20 cellular contexts compared by ENCODE assay signal in genomic region chr11:15190611-15191010, GRCh38.
A peak's percentile ranks its signal among the peaks of the same experiment; 100 is the strongest.
DNase-seq lines count a peak whose midpoint lies in the region; ATAC-seq and TF ChIP-seq lines count a peak whose summit lies in the region.
"Had no signal": no experiment of that assay in that cellular context is flagged by ENCODE, and none has a peak within 500 bp of the region (broad histone marks: within the 10 kb centered on the region; RNA-seq: fewer than 3 reads in every experiment).

No MANE protein-coding gene starts in this region.

- no peak for DNase-seq in natural killer cell treated with Interleukin-12 subunit alpha and Interleukin-12 subunit beta and Interleukin-15 and Interleukin-18, amount 100 ng/mL, for 72 hours (ENCODE audit: low spot score)
- DNase-seq in natural killer cell = no peak
- no peak for DNase-seq in IMR-90
- peak; percentile 24 for DNase-seq in endodermal cell
- no peak for DNase-seq in dedifferentiated amniotic fluid mesenchymal stem cell (ENCODE audit: extremely low spot score)
- DNase-seq: AML-193; Caco-2; Calu3; CD4-positive, alpha-beta T cell; CD8-positive, alpha-beta T cell; DND-41; EL; GDM1 had no signal

- no peak overlapping the region for H3K23ac ChIP-seq in IMR-90 (ENCODE audit: low read depth, low read length)

- POLR2A ChIA-PET in IMR-90 (lab: Charles Lee; ENCODE audit: unreplicated experiment) = no interaction called here

- H3K36me3 ChIP-seq in IMR-90 (ENCODE audit: control insufficient read depth, insufficient read depth, low read length) (no peaks in the 10 kb centered on the region; the same call in 1 of the 2 replicates), endodermal cell (ENCODE audit: control insufficient read depth, insufficient read depth, low read length) (no peaks in the 10 kb centered on the region)

- WGBS in IMR-90 (ENCODE audit: extremely low coverage in 2 of 2, insufficient read length in 1 of 2), 2 experiments = no CpG with 5 or more reads among the region's 3 CpGs
- 87 to 92% methylated on average over 2 of the region's 3 CpGs for WGBS in endodermal cell (ENCODE audit: insufficient coverage in 1 of 2, insufficient read length in 1 of 2), 2 experiments

- H3K56ac ChIP-seq in IMR-90 (ENCODE audit: extremely low read depth, insufficient read depth, low read length) = no peak overlapping the region

- dilution Hi-C loops in IMR-90 (cut with HindIII; ENCODE audit: low sequenced_read_pairs, unreplicated experiment) = no loop called here

- TF ChIP-seq RAD21 in IMR-90 (IDR thresholded peaks at IDR 0.05; ENCODE audit: low read length) = no peak

- H2BK120ac ChIP-seq in IMR-90 (ENCODE audit: low read depth, low read length) = no peak overlapping the region

- H3K4me1 ChIP-seq in IMR-90 (ENCODE audit: control insufficient read depth, insufficient read depth, low read length) (peaks cover 11% of the 10 kb centered on the region), endodermal cell (ENCODE audit: control insufficient read depth, insufficient read depth, low read length) (peaks cover 4% of the 10 kb centered on the region)

- H3K14ac ChIP-seq in IMR-90 (replicated peaks; ENCODE audit: low read depth, low read length) = no peak overlapping the region

- no peak overlapping the region for H3K4me2 ChIP-seq in IMR-90 (ENCODE audit: low read depth, low read length)
- H3K4me2 ChIP-seq: A549 had no signal

- H3K27ac Mint-ChIP-seq in natural killer cell treated with Interleukin-12 subunit alpha and Interleukin-12 subunit beta and Interleukin-15 and Interleukin-18, amount 100 ng/mL, for 72 hours = no peak overlapping the region
- H3K27ac Mint-ChIP-seq in natural killer cell (no peak overlapping the region), endodermal cell (no peak overlapping the region)
- H3K27ac Mint-ChIP-seq: B cell; CD4-positive, alpha-beta T cell; CD8-positive, alpha-beta T cell had no signal

- no peak overlapping the region for H2AFZ ChIP-seq in IMR-90 (replicated peaks; ENCODE audit: low read length, poor library complexity)

- no peak for TF ChIP-seq POLR2A in IMR-90 (IDR thresholded peaks at IDR 0.05; ENCODE audit: low read depth, low read length)

- no peaks in the 10 kb centered on the region for H3K79me1 ChIP-seq in IMR-90 (ENCODE audit: low read depth in 1 of 2, low read length in 2 of 2)

- H2BK15ac ChIP-seq in IMR-90 (ENCODE audit: low read depth, low read length) = no peak overlapping the region

- H3K18ac ChIP-seq in IMR-90 (ENCODE audit: low read depth, low read length) = no peak overlapping the region

- H4K91ac ChIP-seq in IMR-90 (ENCODE audit: insufficient read depth, low read depth, low read length) = no peak overlapping the region

- H4K20me1 ChIP-seq in IMR-90 (ENCODE audit: insufficient read depth, low read length) = no peaks in the 10 kb centered on the region

- no peak overlapping the region for H3K4ac ChIP-seq in IMR-90 (ENCODE audit: low read depth, low read length)

- no peak overlapping the region for H2BK20ac ChIP-seq in IMR-90 (ENCODE audit: low read depth, low read length)

- peaks cover 14% of the 10 kb centered on the region in 2 donors for H3K27me3 Mint-ChIP-seq in natural killer cell treated with Interleukin-12 subunit alpha and Interleukin-12 subunit beta and Interleukin-15 and Interleukin-18, amount 100 ng/mL, for 72 hours
- H3K27me3 Mint-ChIP-seq in natural killer cell (ENCODE audit: low read depth in 2 of 2) (peaks cover 9 to 14% of the 10 kb centered on the region in 2 donors), endodermal cell (ENCODE audit: insufficient read depth) (no peaks in the 10 kb centered on the region)

- CTCF ChIA-PET in IMR-90 (lab: Yijun Ruan, JAX) = no interaction called here

- H2AK5ac ChIP-seq in IMR-90 (ENCODE audit: low read depth, low read length) = 0 out of 2 replicates have a peak overlapping the region, but pooled peaks have one; percentile 33

- in situ Hi-C loops in IMR-90 (cut with MboI; ENCODE audit: low sequenced_read_pairs) = no loop called here

- H2BK5ac ChIP-seq in IMR-90 (ENCODE audit: low read depth, low read length, poor library complexity, severe bottlenecking) = no peak overlapping the region

- no peak overlapping the region for H3K4me3 Mint-ChIP-seq in natural killer cell treated with Interleukin-12 subunit alpha and Interleukin-12 subunit beta and Interleukin-15 and Interleukin-18, amount 100 ng/mL, for 72 hours
- no peak overlapping the region for H3K4me3 Mint-ChIP-seq in natural killer cell
- H3K4me3 Mint-ChIP-seq in endodermal cell = no peak overlapping the region
- H3K4me3 Mint-ChIP-seq: B cell; CD4-positive, alpha-beta T cell; CD8-positive, alpha-beta T cell had no signal

- no peaks in the 10 kb centered on the region for H3K36me3 Mint-ChIP-seq in natural killer cell treated with Interleukin-12 subunit alpha and Interleukin-12 subunit beta and Interleukin-15 and Interleukin-18, amount 100 ng/mL, for 72 hours
- no peaks in the 10 kb centered on the region for H3K36me3 Mint-ChIP-seq in natural killer cell
- no peaks in the 10 kb centered on the region for H3K36me3 Mint-ChIP-seq in endodermal cell (ENCODE audit: low read depth)
- H3K36me3 Mint-ChIP-seq: CD8-positive, alpha-beta T cell had no signal

- no peak overlapping the region for H2AK9ac ChIP-seq in IMR-90 (replicated peaks; ENCODE audit: low read depth, low read length, poor library complexity)

- H3K27me3 ChIP-seq in IMR-90 (ENCODE audit: control insufficient read depth, insufficient read depth, low read length) (no peaks in the 10 kb centered on the region), endodermal cell (ENCODE audit: control insufficient read depth, insufficient read depth, low read length, poor library complexity, severe bottlenecking) (no peaks in the 10 kb centered on the region)

- intact Hi-C loops in natural killer cell (cut with micrococcal nuclease) (no loop called here), IMR-90 (cut with micrococcal nuclease) (loop anchor here (10.0 kb wide), 1 partner anchor 666 kb away; the partner anchor contains the start of gene PSMA1)

- H4K8ac ChIP-seq in IMR-90 (ENCODE audit: low read depth in 2 of 2, low read length in 2 of 2) = no peak overlapping the region

- peak; percentile 20 to 24 for ATAC-seq in natural killer cell treated with Interleukin-12 subunit alpha and Interleukin-12 subunit beta and Interleukin-15 and Interleukin-18, amount 100 ng/mL, for 72 hours
- no peak for ATAC-seq in natural killer cell
- no peak for ATAC-seq in IMR-90 (ENCODE audit: low read depth)
- no peak for ATAC-seq in HG02884 (IDR thresholded peaks at IDR 0.05; ENCODE audit: unreplicated experiment)
- ATAC-seq in GM18867 (IDR thresholded peaks at IDR 0.05; ENCODE audit: unreplicated experiment) = no peak
- ATAC-seq: A549; CD8-positive, alpha-beta T cell; GM12878 had no signal

- H4K5ac ChIP-seq in IMR-90 (ENCODE audit: low read depth, low read length) = no peak overlapping the region

- no TSS peak for BruUV-seq in IMR-90 (replicated peaks; lab: Mats Ljungman, UMichigan)

- H3K9me1 ChIP-seq in IMR-90 (ENCODE audit: insufficient read depth, low read length) = peaks cover 9% of the 10 kb centered on the region; the same call in 1 of the 2 replicates

- H3K9me3 ChIP-seq in IMR-90 (ENCODE audit: control insufficient read depth, insufficient read depth, low read length) (no peaks in the 10 kb centered on the region), endodermal cell (ENCODE audit: control insufficient read depth, low read length) (no peaks in the 10 kb centered on the region)
- H3K9me3 ChIP-seq: A549, Caco-2 had no signal

- TF ChIP-seq CTCF in natural killer cell (IDR thresholded peaks at IDR 0.05) (no peak), IMR-90 (conservative IDR thresholded peaks at IDR 0.05; ENCODE audit: low read depth, low read length) (no peak), endodermal cell (conservative IDR thresholded peaks at IDR 0.05) (no peak)

- H3K4me1 Mint-ChIP-seq in natural killer cell treated with Interleukin-12 subunit alpha and Interleukin-12 subunit beta and Interleukin-15 and Interleukin-18, amount 100 ng/mL, for 72 hours (ENCODE audit: low read depth in 2 of 2) = no peaks in the 10 kb centered on the region
- no peaks in the 10 kb centered on the region for H3K4me1 Mint-ChIP-seq in natural killer cell
- peaks cover 14% of the 10 kb centered on the region for H3K4me1 Mint-ChIP-seq in endodermal cell
- H3K4me1 Mint-ChIP-seq: B cell had no signal

- H3K27ac ChIP-seq in IMR-90 (ENCODE audit: insufficient read depth, low read length) (no peak overlapping the region), endodermal cell (ENCODE audit: low read depth, low read length) (no peak overlapping the region)
- H3K27ac ChIP-seq: 22Rv1, A549, C4-2B had no signal

- H3K4me3 ChIP-seq in IMR-90 (ENCODE audit: insufficient read depth, low read depth, low read length) (no peak overlapping the region), endodermal cell (ENCODE audit: low read length) (no peak overlapping the region)
- H3K4me3 ChIP-seq: A549, GM12878 had no signal

- no peaks in the 10 kb centered on the region for H3K9me3 Mint-ChIP-seq in natural killer cell treated with Interleukin-12 subunit alpha and Interleukin-12 subunit beta and Interleukin-15 and Interleukin-18, amount 100 ng/mL, for 72 hours
- H3K9me3 Mint-ChIP-seq in natural killer cell (no peaks in the 10 kb centered on the region), endodermal cell (no peaks in the 10 kb centered on the region)
- H3K9me3 Mint-ChIP-seq: CD4-positive, alpha-beta T cell; CD8-positive, alpha-beta T cell had no signal

- H3K9ac ChIP-seq in IMR-90 (ENCODE audit: low read depth, low read length) (no peak overlapping the region), endodermal cell (ENCODE audit: extremely low read depth, low read length, poor library complexity, severe bottlenecking) (no peak overlapping the region)

TF ChIP-seq in IMR-90, 13 proteins besides CTCF, POLR2A, EP300 and RAD21 (continues in another document):
- no peak for TF ChIP-seq BHLHE40 (IDR thresholded peaks at IDR 0.05; ENCODE audit: low read depth, low read length)
- no peak for TF ChIP-seq SMC3 (IDR thresholded peaks at IDR 0.05; ENCODE audit: low read depth, low read length)
- no peak for TF ChIP-seq MAZ (IDR thresholded peaks at IDR 0.05; ENCODE audit: borderline replicate concordance, low read depth, low read length)
- no peak for TF ChIP-seq NFE2L2 (IDR thresholded peaks at IDR 0.05; ENCODE audit: low read depth, low read length)
- TF ChIP-seq FOS (IDR thresholded peaks at IDR 0.05; ENCODE audit: low read depth, low read length) = no peak
- no peak for TF ChIP-seq CEBPB (IDR thresholded peaks at IDR 0.05; ENCODE audit: low read depth, low read length)
- no peak for TF ChIP-seq USF2 (IDR thresholded peaks at IDR 0.05; ENCODE audit: low read depth, low read length)
- no peak for TF ChIP-seq RCOR1 (IDR thresholded peaks at IDR 0.05; ENCODE audit: insufficient replicate concordance, low read length)
- no peak for TF ChIP-seq RFX5 (IDR thresholded peaks at IDR 0.05; ENCODE audit: low read depth, low read length)

Comparison
In these comparisons a context has a peak if more than half of its experiments do, and no peak if none do; other contexts are left out.
1. ATAC-seq: peak in natural killer cell treated with Interleukin-12 subunit alpha and Interleukin-12 subunit beta and Interleukin-15 and Interleukin-18, amount 100 ng/mL, for 72 hours (2 of 2); none in natural killer cell (0 of 3), IMR-90 (single experiment), HG02884 (single experiment) and GM18867 (single experiment).